Comparison of ENCODE assay signal across 8 cellular contexts in genomic region chr10:42781893-42782445, GRCh38. TPM values are rescaled to one million over a fixed set of nuclear protein-coding genes. Genes with fewer than 3 reads are reported as not detected.
A peak's percentile ranks its signal among the peaks of the same experiment; 100 is the strongest.
DNase-seq lines count a peak whose midpoint lies in the region; ATAC-seq and TF ChIP-seq lines count a peak whose summit lies in the region.

No MANE protein-coding gene starts in this region.

- H3K4me1 ChIP-seq in right atrium auricular region = peaks cover 0 to 9% of the 10 kb centered on the region in 2 donors

- DNase-seq in COLO668 (lab: John Stamatoyannopoulos, UW; ENCODE audit: unreplicated experiment) (peak; percentile 2), right atrium auricular region (ENCODE audit: low spot score) (no peak), A172 (ENCODE audit: low spot score) (no peak)
- DNase-seq in activated T-helper 2 cell treated with anti-CD3 and anti-CD28 coated beads, Interferon-gamma antibody, Interleukin-2, Interleukin-4, amounts not matched to agents 10 μg/mL and 5 μg/mL and 100 μg/mL, durations not matched to agents 14 hours and 24 hours and 36 hours (ENCODE audit: low spot score) = no peak

- H3K36me3 ChIP-seq in right atrium auricular region = peaks cover 27% of the 10 kb centered on the region

- peak overlapping the region; percentile 99 for H3K4me3 Mint-ChIP-seq in activated T-helper 2 cell treated with anti-CD3 and anti-CD28 coated beads, Interferon-gamma antibody, Interleukin-2, Interleukin-4, amounts not matched to agents 10 μg/mL and 5 μg/mL and 100 μg/mL, durations not matched to agents 14 hours and 24 hours and 36 hours (ENCODE audit: low read depth)

- H3K27ac ChIP-seq in right atrium auricular region = peak overlapping the region; percentile 88 to 94
- H3K27ac ChIP-seq in skin epidermis = peak overlapping the region; percentile 84 to 99 (median 96)

- peaks cover 9% of the 10 kb centered on the region for H3K4me1 Mint-ChIP-seq in activated T-helper 2 cell treated with anti-CD3 and anti-CD28 coated beads, Interferon-gamma antibody, Interleukin-2, Interleukin-4, amounts not matched to agents 10 μg/mL and 5 μg/mL and 100 μg/mL, durations not matched to agents 14 hours and 24 hours and 36 hours (ENCODE audit: low read depth)

- intact Hi-C loops in activated T-helper 2 cell treated with anti-CD3 and anti-CD28 coated beads, Interferon-gamma antibody, Interleukin-2, Interleukin-4, amounts not matched to agents 10 μg/mL and 5 μg/mL and 100 μg/mL, durations not matched to agents 14 hours and 24 hours and 36 hours (cut with micrococcal nuclease) = loop anchor here (1.0 to 5.0 kb wide), 4 partner anchors 29 to 340 kb away; partner anchors contain the start of gene ZNF33B

- ATAC-seq in HG02852 (IDR thresholded peaks at IDR 0.05; ENCODE audit: unreplicated experiment) (peak; percentile 1), HG03135 (IDR thresholded peaks at IDR 0.05; ENCODE audit: unreplicated experiment) (no peak), GM18505 (IDR thresholded peaks at IDR 0.05; ENCODE audit: unreplicated experiment) (no peak)

- no peak for TF ChIP-seq POLR2A in GM18505 (IDR thresholded peaks at IDR 0.05; ENCODE audit: borderline replicate concordance, extremely low read depth, insufficient read depth, insufficient read length)

- H3K27me3 Mint-ChIP-seq in activated T-helper 2 cell treated with anti-CD3 and anti-CD28 coated beads, Interferon-gamma antibody, Interleukin-2, Interleukin-4, amounts not matched to agents 10 μg/mL and 5 μg/mL and 100 μg/mL, durations not matched to agents 14 hours and 24 hours and 36 hours (ENCODE audit: low read depth) = peaks cover 5% of the 10 kb centered on the region

- no peaks in the 10 kb centered on the region for H3K27me3 ChIP-seq in right atrium auricular region

- H3K27ac Mint-ChIP-seq in activated T-helper 2 cell treated with anti-CD3 and anti-CD28 coated beads, Interferon-gamma antibody, Interleukin-2, Interleukin-4, amounts not matched to agents 10 μg/mL and 5 μg/mL and 100 μg/mL, durations not matched to agents 14 hours and 24 hours and 36 hours = peak overlapping the region; percentile 99

- no peaks in the 10 kb centered on the region for H3K9me3 Mint-ChIP-seq in activated T-helper 2 cell treated with anti-CD3 and anti-CD28 coated beads, Interferon-gamma antibody, Interleukin-2, Interleukin-4, amounts not matched to agents 10 μg/mL and 5 μg/mL and 100 μg/mL, durations not matched to agents 14 hours and 24 hours and 36 hours

- H3K36me3 Mint-ChIP-seq in activated T-helper 2 cell treated with anti-CD3 and anti-CD28 coated beads, Interferon-gamma antibody, Interleukin-2, Interleukin-4, amounts not matched to agents 10 μg/mL and 5 μg/mL and 100 μg/mL, durations not matched to agents 14 hours and 24 hours and 36 hours (ENCODE audit: low read depth) = peaks cover 29% of the 10 kb centered on the region

- no peaks in the 10 kb centered on the region for H3K9me3 ChIP-seq in right atrium auricular region

- H3K4me3 ChIP-seq in right atrium auricular region (peak overlapping the region; percentile 68 to 84), skin epidermis (peak overlapping the region; percentile 64 to 89 (median 74))

- no peak for TF ChIP-seq CTCF in right atrium auricular region (IDR thresholded peaks at IDR 0.05)

RNA-seq across cellular contexts. Expression of gene BMS1, which starts 0.6 kb away (rescaled TPM):
- total RNA-seq in activated T-helper 2 cell treated with anti-CD3 and anti-CD28 coated beads, Interferon-gamma antibody, Interleukin-2, Interleukin-4, amounts not matched to agents 10 μg/mL and 5 μg/mL and 100 μg/mL, durations not matched to agents 14 hours and 24 hours and 36 hours = 31.8 and 32.8 TPM in 2 replicates
- 10 to 100 TPM; 10.5 to 11.2 TPM for total RNA-seq in right atrium auricular region
- 23.6 and 28.3 TPM in 2 replicates for total RNA-seq in A172 (2014; rRNA removed; shearing (Covaris generic))
